ENCODE assay signal across 18 cellular contexts in genomic region chr3:136958931-136959330, GRCh38. TPM values are rescaled to one million over a fixed set of nuclear protein-coding genes. Genes with fewer than 3 reads are reported as not detected.
DNase-seq lines count a peak whose midpoint lies in the region; ATAC-seq, FAIRE-seq and TF ChIP-seq lines count a peak whose summit lies in the region.
"Had no signal": no experiment of that assay in that cellular context is flagged by ENCODE, and none has a peak within 500 bp of the region (broad histone marks: within the 10 kb centered on the region; RNA-seq: fewer than 3 reads in every experiment).

No MANE protein-coding gene starts in this region.

- H3K27me3 Mint-ChIP-seq in MCF 10A (ENCODE audit: insufficient read depth, unreplicated experiment), result no peaks in the 10 kb centered on the region
- no peaks in the 10 kb centered on the region for H3K27me3 Mint-ChIP-seq in memory B cell

- DNase-seq in MCF 10A (ENCODE audit: unreplicated experiment), result peak; percentile 43
- no peak for DNase-seq in breast epithelium (ENCODE audit: low spot score in 2 of 2)
- DNase-seq in epithelial cell of prostate (ENCODE audit: low read depth, low spot score), result no peak
- no peak for DNase-seq in memory B cell (ENCODE audit: low spot score in 2 of 2)
- no peak for DNase-seq in HepG2 (ENCODE audit: low spot score)
- DNase-seq in neuronal stem cell (ENCODE audit: low spot score), result no peak
- no peak for DNase-seq in adrenal gland
- DNase-seq: HFFc6, NCI-H1105 treated with DMSO at 0.1 percent for 48 hours, NCI-H187 treated with DMSO at 0.1 percent for 48 hours, NCI-H446, PC-3 had no signal

- no peak overlapping the region for H2BK12ac ChIP-seq in neuronal stem cell (ENCODE audit: low read length)

- H3K27ac Mint-ChIP-seq in MCF 10A (ENCODE audit: low read depth, unreplicated experiment) (peak overlapping the region; percentile 88), memory B cell (peak overlapping the region; percentile 9)
- H3K27ac Mint-ChIP-seq: HFFc6 had no signal

- H3K4me1 Mint-ChIP-seq in MCF 10A (ENCODE audit: insufficient read depth, unreplicated experiment) (peaks cover 54% of the 10 kb centered on the region), memory B cell (peaks cover 7% of the 10 kb centered on the region)

- no TSS peak for BruUV-seq in MCF 10A (replicated peaks; lab: Mats Ljungman, UMichigan)
- BruUV-seq in HepG2 (replicated peaks; lab: Mats Ljungman, UMichigan), result no TSS peak

- H3K36me3 ChIP-seq in breast epithelium (no peaks in the 10 kb centered on the region), HepG2 (replicated peaks in 1 of 2; ENCODE audit: control insufficient read depth in 1 of 2, insufficient read depth in 2 of 2, low read length in 2 of 2) (no peaks in the 10 kb centered on the region), neuronal stem cell (replicated peaks in 1 of 2; ENCODE audit: control insufficient read depth in 2 of 2, insufficient read depth in 2 of 2, low read length in 2 of 2) (peaks cover 2 to 4% of the 10 kb centered on the region in 2 donors), adrenal gland (replicated peaks in 1 of 2) (no peaks in the 10 kb centered on the region)

- H3K27ac ChIP-seq in breast epithelium (no peak overlapping the region), epithelial cell of prostate (peak overlapping the region; percentile 98), HepG2 (ENCODE audit: extremely low read length, insufficient read depth, low read length) (no peak overlapping the region), neuronal stem cell (replicated peaks; ENCODE audit: low read length) (no peak overlapping the region), adrenal gland (no peak overlapping the region)

- H3K23ac ChIP-seq in neuronal stem cell (ENCODE audit: low read depth, low read length, poor library complexity), result no peak overlapping the region

- H3K18ac ChIP-seq in neuronal stem cell (ENCODE audit: low read length), result no peak overlapping the region

- H3K79me2 ChIP-seq in HepG2 (ENCODE audit: insufficient read depth, low read length), result no peaks in the 10 kb centered on the region

- H3K9me3 ChIP-seq in breast epithelium (no peaks in the 10 kb centered on the region), HepG2 (ENCODE audit: low read length) (no peaks in the 10 kb centered on the region), neuronal stem cell (replicated peaks in 1 of 2; ENCODE audit: control insufficient read depth in 2 of 2, insufficient read depth in 1 of 2, low read depth in 1 of 2, low read length in 2 of 2) (no peaks in the 10 kb centered on the region), adrenal gland (replicated peaks in 1 of 3) (no peaks in the 10 kb centered on the region)

- H4K20me1 ChIP-seq in HepG2 (ENCODE audit: insufficient read depth, low read length), result no peaks in the 10 kb centered on the region

- no peak for FAIRE-seq in HepG2 (lab: Jason Lieb, UNC)
- FAIRE-seq: GM12878, GM18507, GM19239, H1 had no signal

- no peak overlapping the region for H2BK15ac ChIP-seq in neuronal stem cell (ENCODE audit: low read length)

- H4K91ac ChIP-seq in neuronal stem cell (ENCODE audit: low read depth, low read length, poor library complexity), result no peak overlapping the region

- TF ChIP-seq RAD21 in HepG2 (CRISPR knock-in tag; IDR thresholded peaks at IDR 0.05), result no peak

- TF ChIP-seq EP300 in HepG2 (IDR thresholded peaks at IDR 0.05; ENCODE audit: low read depth in 2 of 2, low read length in 2 of 2), result no peak
- TF ChIP-seq EP300 in HepG2 (CRISPR knock-in tag; IDR thresholded peaks at IDR 0.05; ENCODE audit: borderline replicate concordance), result no peak

- no peaks in the 10 kb centered on the region for H3K9me3 Mint-ChIP-seq in MCF 10A (ENCODE audit: unreplicated experiment)
- H3K9me3 Mint-ChIP-seq in memory B cell, result no peaks in the 10 kb centered on the region
- H3K9me3 Mint-ChIP-seq: HFFc6 had no signal

- H3K27me3 ChIP-seq in breast epithelium (no peaks in the 10 kb centered on the region), HepG2 (ENCODE audit: control insufficient read depth in 1 of 2, insufficient read depth in 2 of 2, low read length in 2 of 2) (no peaks in the 10 kb centered on the region), neuronal stem cell (ENCODE audit: control insufficient read depth in 3 of 3, insufficient read depth in 3 of 3, low read depth in 1 of 3, low read length in 3 of 3) (no peaks in the 10 kb centered on the region), adrenal gland (no peaks in the 10 kb centered on the region)

- no peak overlapping the region for H3K4ac ChIP-seq in neuronal stem cell (ENCODE audit: low read length)

- H3K4me1 ChIP-seq in breast epithelium, result no peaks in the 10 kb centered on the region
- H3K4me1 ChIP-seq in HepG2 (ENCODE audit: insufficient read depth, low read length), result peaks cover 44% of the 10 kb centered on the region
- H3K4me1 ChIP-seq in neuronal stem cell (ENCODE audit: control insufficient read depth in 2 of 2, insufficient read depth in 1 of 2, low read depth in 1 of 2, low read length in 2 of 2), result peaks cover 0 to 4% of the 10 kb centered on the region in 2 donors
- H3K4me1 ChIP-seq in adrenal gland (replicated peaks in 1 of 2), result no peaks in the 10 kb centered on the region

- H2BK120ac ChIP-seq in neuronal stem cell (ENCODE audit: low read depth, low read length), result no peak overlapping the region

- H2AFZ ChIP-seq in HepG2 (ENCODE audit: low read length) (no peak overlapping the region), neuronal stem cell (ENCODE audit: low read length) (no peak overlapping the region)

- in situ Hi-C loops in HepG2 (cut with HindIII; ENCODE audit: extremely low pct_ligation_motif_present, low pct_unique_long_range_greater_than_20kb), result no loop called here

- no peak for TF ChIP-seq POLR2A in breast epithelium (IDR thresholded peaks at IDR 0.05)
- TF ChIP-seq POLR2A in HepG2 (IDR thresholded peaks at IDR 0.05; ENCODE audit: insufficient read depth in 1 of 2, low read depth in 2 of 2, low read length in 2 of 2), result no peak
- TF ChIP-seq POLR2A in adrenal gland (IDR thresholded peaks at IDR 0.05), result no peak

- POLR2A ChIA-PET in MCF 10A (lab: Yijun Ruan, JAX), result interaction anchor here (0.6 to 9.9 kb wide), 23 partner anchors 9 to 887 kb away, joined by 3 to 452 read pairs (median 10); partner anchors contain the start of genes MSL2, NCK1 and STAG1
- POLR2A ChIA-PET in HepG2 (lab: Yijun Ruan, JAX), result no interaction called here

- no peak overlapping the region for H2AK5ac ChIP-seq in neuronal stem cell (ENCODE audit: low read depth, low read length)

- TF ChIP-seq CTCF in MCF 10A (IDR thresholded peaks at IDR 0.05; ENCODE audit: unreplicated experiment), result no peak
- TF ChIP-seq CTCF in breast epithelium (IDR thresholded peaks at IDR 0.05), result no peak
- TF ChIP-seq CTCF in HepG2 (CRISPR knock-in tag; IDR thresholded peaks at IDR 0.05), result no peak
- TF ChIP-seq CTCF in adrenal gland (IDR thresholded peaks at IDR 0.05), result no peak

- intact Hi-C loops in MCF 10A (cut with micrococcal nuclease), result loop anchor here (5.0 to 10.0 kb wide), 3 partner anchors 97 to 884 kb away; partner anchors contain the start of genes NCK1 and STAG1
- intact Hi-C loops in breast epithelium (cut with DNase I; ENCODE audit: low total_unique reads), result no loop called here
- intact Hi-C loops in HepG2 (cut with micrococcal nuclease; ENCODE audit: unreplicated experiment), result no loop called here
- intact Hi-C loops in adrenal gland (cut with DNase I), result no loop called here

- no peaks in the 10 kb centered on the region for H3K79me1 ChIP-seq in neuronal stem cell (ENCODE audit: low read depth, low read length)

- ATAC-seq in memory B cell (ENCODE audit: low read depth) (no peak), HepG2 (no peak), HG02610 (IDR thresholded peaks at IDR 0.05; ENCODE audit: unreplicated experiment) (no peak)
- ATAC-seq: GM12878, PC-3 had no signal

- no peak overlapping the region for H4K8ac ChIP-seq in neuronal stem cell (ENCODE audit: low read depth, low read length)

- H3K4me2 ChIP-seq in HepG2 (ENCODE audit: low read depth, low read length) (no peak overlapping the region), neuronal stem cell (ENCODE audit: insufficient read depth, low read length, poor library complexity, severe bottlenecking) (no peak overlapping the region)

- no peak overlapping the region for H2BK5ac ChIP-seq in neuronal stem cell (ENCODE audit: low read length)

- 63% methylated on average over 1 of the region's 1 CpG for WGBS in HepG2 (ENCODE audit: low lambda C conversion rate)
- no CpG with 5 or more reads among the region's 1 CpG for WGBS in neuronal stem cell (ENCODE audit: extremely low coverage in 2 of 2, insufficient read length in 2 of 2, insufficient replicate concordance in 1 of 2), 2 donors
- WGBS in adrenal gland, 4 donors, result 59 to 69% (median 62%) methylated on average over 1 of the region's 1 CpG

- CTCF ChIA-PET in MCF 10A (lab: Yijun Ruan, JAX) (interaction anchor here (0.5 to 8.0 kb wide), 15 partner anchors 9 to 206 kb away, joined by 3 to 44 read pairs (median 4); partner anchors contain the start of gene STAG1), HepG2 (lab: Yijun Ruan, JAX; ENCODE audit: low intra/inter-chr PET ratio, low total read pairs) (no interaction called here)

- H3K14ac ChIP-seq in neuronal stem cell (ENCODE audit: low read length), result no peak overlapping the region

- H3K4me3 Mint-ChIP-seq in MCF 10A (ENCODE audit: unreplicated experiment), result peak overlapping the region; percentile 92
- no peak overlapping the region for H3K4me3 Mint-ChIP-seq in memory B cell
- H3K4me3 Mint-ChIP-seq: CD14-positive monocyte, HFFc6 had no signal

- H3K4me3 ChIP-seq in breast epithelium, result no peak overlapping the region
- no peak overlapping the region for H3K4me3 ChIP-seq in HepG2 (replicated peaks in 1 of 3; ENCODE audit: insufficient read depth in 1 of 3, low read depth in 2 of 3, low read length in 3 of 3)
- no peak overlapping the region for H3K4me3 ChIP-seq in neuronal stem cell (ENCODE audit: low read length in 2 of 2)
- no peak overlapping the region for H3K4me3 ChIP-seq in adrenal gland
- H3K4me3 ChIP-seq: GM12878 had no signal

- H3K9ac ChIP-seq in HepG2 (ENCODE audit: insufficient read depth, low read depth, low read length) (no peak overlapping the region), neuronal stem cell (ENCODE audit: low read depth, low read length, poor library complexity) (no peak overlapping the region)

- H3K36me3 Mint-ChIP-seq in MCF 10A (ENCODE audit: insufficient read depth, unreplicated experiment), result peaks cover 54% of the 10 kb centered on the region
- peaks cover 1% of the 10 kb centered on the region for H3K36me3 Mint-ChIP-seq in memory B cell

RNA-seq across cellular contexts. Expression of gene IL20RB, which starts 1.1 kb away (rescaled TPM):
- 158 and 163 TPM in 2 replicates for total RNA-seq in MCF 10A (2022)
- 1 to 10 TPM; 1.6 to 2.2 (median 1.6) TPM for total RNA-seq in breast epithelium
- 0.22 and 0.34 TPM in 2 replicates for total RNA-seq in HepG2 (2016; rRNA removed; fragmentation: Illumina TruSeq; extraction: Trizol)
- 0.53 and 0.91 TPM in 2 replicates for total RNA-seq in HepG2 (2016; cell fraction: cytosol; rRNA removed; fragmentation: Illumina TruSeq; extraction: Trizol; ENCODE audit: low read depth)
- 0.42 and 0.48 TPM in 2 replicates for total RNA-seq in HepG2 (2016; cell fraction: insoluble cytoplasmic fraction; rRNA removed; fragmentation: Illumina TruSeq; extraction: Trizol)
- 0.37 and 0.45 TPM in 2 replicates for total RNA-seq in HepG2 (2016; cell fraction: membrane; rRNA removed; fragmentation: Illumina TruSeq; extraction: Trizol)
- 0.68 and 1.5 TPM in 2 replicates for total RNA-seq in HepG2 (2016; cell fraction: nucleus; rRNA removed; fragmentation: Illumina TruSeq; extraction: Trizol)
- polyA plus RNA-seq in HepG2 (2011; rRNA removed), result 0.32 and 0.37 TPM in 2 replicates
- 0.22 and 0.24 TPM in 2 replicates for polyA plus RNA-seq in HepG2 (2011; cell fraction: cytosol; rRNA removed)
- polyA plus RNA-seq in HepG2 (2011; cell fraction: nucleus; rRNA removed), result 0.63 and 0.69 TPM in 2 replicates
- 0.17 and 0.27 TPM in 2 replicates for polyA plus RNA-seq in HepG2 (2012)
- polyA plus RNA-seq in HepG2 (2016; cell fraction: cytosol; fragmentation: Illumina TruSeq; extraction: Trizol; ENCODE audit: low read depth), result 0.06 TPM in 1 of 2 replicates, not detected in the other
- polyA plus RNA-seq in HepG2 (2016; cell fraction: insoluble cytoplasmic fraction; fragmentation: Illumina TruSeq; extraction: Trizol; ENCODE audit: low read depth), result 0.34 and 0.61 TPM in 2 replicates
- 0.15 and 0.18 TPM in 2 replicates for polyA plus RNA-seq in HepG2 (2016; cell fraction: membrane; fragmentation: Illumina TruSeq; extraction: Trizol; ENCODE audit: low read depth)
- polyA plus RNA-seq in HepG2 (2016; cell fraction: nucleus; fragmentation: Illumina TruSeq; extraction: Trizol; ENCODE audit: insufficient read depth, low read depth), result 1.2 and 1.8 TPM in 2 replicates
- polyA minus RNA-seq in HepG2 (2011; rRNA and poly(A)+ RNA removed; ENCODE audit: low replicate concordance), result 2.0 and 67.6 TPM in 2 replicates
- polyA minus RNA-seq in HepG2 (2011; cell fraction: cytosol; rRNA and poly(A)+ RNA removed), result 0.40 and 0.62 TPM in 2 replicates
- 3.1 and 4.8 TPM in 2 replicates for polyA minus RNA-seq in HepG2 (2011; cell fraction: nucleus; rRNA and poly(A)+ RNA removed)
- polyA plus RNA-seq in neuronal stem cell (2013, experiment 1 of 2), result 0.21 TPM
- polyA plus RNA-seq in neuronal stem cell (2013, experiment 2 of 2), result 0.25 TPM
- total RNA-seq in adrenal gland, result 1 to 10 TPM in 2 of 8 donors, under 1 TPM in 5, not detected in 1; 0.12 to 1.3 (median 0.28) TPM
- polyA plus RNA-seq in adrenal gland, result 1 to 10 TPM; 1.1 to 1.7 (median 1.2) TPM

Comparison
In these comparisons a context has a peak if more than half of its experiments do, and no peak if none do; other contexts are left out.
1. RNA of gene IL20RB, which starts 1.1 kb away (total RNA-seq): 158 to 163 TPM in MCF 10A; 1.6 to 2.2 TPM in breast epithelium, 0.12 to 1.3 TPM in adrenal gland and 0.22 to 1.5 TPM in HepG2; every median in the first group is over 10 times any median in the second.